8 cellular contexts compared by ENCODE assay signal in genomic region chr9:34610434-34611206, GRCh38. TPM values are rescaled to one million over a fixed set of nuclear protein-coding genes. Genes with fewer than 3 reads are reported as not detected.
DNase-seq lines count a peak whose midpoint lies in the region; ATAC-seq and TF ChIP-seq lines count a peak whose summit lies in the region.

No MANE protein-coding gene starts in this region.

- H3K27me3 ChIP-seq in right atrium auricular region: no peaks in the 10 kb centered on the region

- H3K9me3 Mint-ChIP-seq in activated CD8-positive, alpha-beta memory T cell treated with anti-CD3 and anti-CD28 coated beads, Interleukin-2, amount 10 ng/mL, durations not matched to agents 7 days and 5 days (ENCODE audit: low read depth): no peaks in the 10 kb centered on the region
- H3K9me3 Mint-ChIP-seq in WTC11: no peaks in the 10 kb centered on the region
- no peaks in the 10 kb centered on the region for H3K9me3 Mint-ChIP-seq in stimulated activated naive B cell treated with anti-CD40 and anti-IgM and Interleukin-4, amounts not matched to agents 10 μg/mL and 1 μg/mL and 100 μg/mL, for 72 hours

- H3K4me1 Mint-ChIP-seq in activated CD8-positive, alpha-beta memory T cell treated with anti-CD3 and anti-CD28 coated beads, Interleukin-2, amount 10 ng/mL, durations not matched to agents 7 days and 5 days: peaks cover 23% of the 10 kb centered on the region
- peaks cover 20% of the 10 kb centered on the region for H3K4me1 Mint-ChIP-seq in WTC11
- H3K4me1 Mint-ChIP-seq in stimulated activated naive B cell treated with anti-CD40 and anti-IgM and Interleukin-4, amounts not matched to agents 10 μg/mL and 1 μg/mL and 100 μg/mL, for 72 hours: peaks cover 14 to 34% of the 10 kb centered on the region in 2 donors

- DNase-seq in activated CD8-positive, alpha-beta memory T cell treated with anti-CD3 and anti-CD28 coated beads, Interleukin-2, amount 10 ng/mL, durations not matched to agents 7 days and 5 days: no peak
- no peak for DNase-seq in activated CD8-positive, alpha-beta memory T cell treated with anti-CD3 and anti-CD28 coated beads, Interleukin-2, amount 50 U/mL, for 48 hours
- no peak for DNase-seq in WTC11 (ENCODE audit: low spot score)
- no peak for DNase-seq in right atrium auricular region (ENCODE audit: low spot score)
- DNase-seq in stimulated activated naive B cell treated with anti-CD40 and anti-IgM and Interleukin-4, amounts not matched to agents 10 μg/mL and 1 μg/mL and 100 μg/mL, for 72 hours: no peak
- no peak for DNase-seq in amniotic stem cell (lab: John Stamatoyannopoulos, UW)
- DNase-seq in stimulated activated CD8-positive, alpha-beta memory T cell treated with anti-CD3 and anti-CD28 coated beads, Interleukin-4, amount 100 ng/mL, for 48 hours: no peak
- DNase-seq in EL: no peak

- POLR2A ChIA-PET in WTC11 (lab: Charles Lee): interaction anchor here (1.1 kb wide), 1 partner anchor 27 kb away, joined by 3 read pairs; the partner anchor contains the start of gene SIGMAR1

- no peak overlapping the region for H3K27ac Mint-ChIP-seq in activated CD8-positive, alpha-beta memory T cell treated with anti-CD3 and anti-CD28 coated beads, Interleukin-2, amount 10 ng/mL, durations not matched to agents 7 days and 5 days
- H3K27ac Mint-ChIP-seq in WTC11: no peak overlapping the region
- no peak overlapping the region for H3K27ac Mint-ChIP-seq in stimulated activated naive B cell treated with anti-CD40 and anti-IgM and Interleukin-4, amounts not matched to agents 10 μg/mL and 1 μg/mL and 100 μg/mL, for 72 hours

- H3K4me1 ChIP-seq in right atrium auricular region: peaks cover 0 to 28% of the 10 kb centered on the region in 2 donors

- H3K27me3 Mint-ChIP-seq in activated CD8-positive, alpha-beta memory T cell treated with anti-CD3 and anti-CD28 coated beads, Interleukin-2, amount 10 ng/mL, durations not matched to agents 7 days and 5 days: no peaks in the 10 kb centered on the region
- H3K27me3 Mint-ChIP-seq in WTC11 (ENCODE audit: low read depth): peaks cover 8% of the 10 kb centered on the region
- H3K27me3 Mint-ChIP-seq in stimulated activated naive B cell treated with anti-CD40 and anti-IgM and Interleukin-4, amounts not matched to agents 10 μg/mL and 1 μg/mL and 100 μg/mL, for 72 hours: no peaks in the 10 kb centered on the region

- peaks cover 13% of the 10 kb centered on the region for H3K36me3 ChIP-seq in right atrium auricular region

- H3K27ac ChIP-seq in right atrium auricular region: peak overlapping the region in 1 of 2 donors; percentile 92

- H3K36me3 Mint-ChIP-seq in activated CD8-positive, alpha-beta memory T cell treated with anti-CD3 and anti-CD28 coated beads, Interleukin-2, amount 10 ng/mL, durations not matched to agents 7 days and 5 days: peaks cover 10% of the 10 kb centered on the region
- H3K36me3 Mint-ChIP-seq in WTC11: no peaks in the 10 kb centered on the region
- H3K36me3 Mint-ChIP-seq in stimulated activated naive B cell treated with anti-CD40 and anti-IgM and Interleukin-4, amounts not matched to agents 10 μg/mL and 1 μg/mL and 100 μg/mL, for 72 hours: peaks cover 20 to 21% of the 10 kb centered on the region in 2 donors

- CTCF ChIA-PET in activated CD8-positive, alpha-beta memory T cell treated with anti-CD3 and anti-CD28 coated beads, Interleukin-2, amount 10 ng/mL, durations not matched to agents 7 days and 5 days (lab: Charles Lee): interaction anchor here (1.0 to 16.1 kb wide), 7 partner anchors 8 to 232 kb away, joined by 3 to 293 read pairs (median 5); partner anchors contain the start of genes ARID3C, DCTN3 and SIGMAR1
- CTCF ChIA-PET in WTC11 (lab: Charles Lee): interaction anchor here (0.6 to 3.6 kb wide), 10 partner anchors 12 to 207 kb away, joined by 3 to 19 read pairs (median 3); partner anchors contain the start of gene ARID3C

- no peaks in the 10 kb centered on the region for H3K9me3 ChIP-seq in right atrium auricular region

- peak overlapping the region; percentile 82 for H3K4me3 Mint-ChIP-seq in activated CD8-positive, alpha-beta memory T cell treated with anti-CD3 and anti-CD28 coated beads, Interleukin-2, amount 10 ng/mL, durations not matched to agents 7 days and 5 days
- peak overlapping the region; percentile 82 for H3K4me3 Mint-ChIP-seq in WTC11
- H3K4me3 Mint-ChIP-seq in stimulated activated naive B cell treated with anti-CD40 and anti-IgM and Interleukin-4, amounts not matched to agents 10 μg/mL and 1 μg/mL and 100 μg/mL, for 72 hours: peak overlapping the region; percentile 93

- ATAC-seq in activated CD8-positive, alpha-beta memory T cell treated with anti-CD3 and anti-CD28 coated beads, Interleukin-2, amount 10 ng/mL, durations not matched to agents 7 days and 5 days: no peak
- ATAC-seq in WTC11: no peak
- no peak for ATAC-seq in stimulated activated naive B cell treated with anti-CD40 and anti-IgM and Interleukin-4, amounts not matched to agents 10 μg/mL and 1 μg/mL and 100 μg/mL, for 72 hours (replicated peaks)

- TF ChIP-seq CTCF in WTC11 (IDR thresholded peaks at IDR 0.05): no peak
- TF ChIP-seq CTCF in right atrium auricular region (IDR thresholded peaks at IDR 0.05): no peak

- peak overlapping the region; percentile 75 to 81 for H3K4me3 ChIP-seq in right atrium auricular region

TF ChIP-seq in WTC11, 78 proteins besides CTCF, POLR2A, EP300 and RAD21 (continues in another document):
- no peak for TF ChIP-seq ZNF219 (CRISPR knock-in tag; IDR thresholded peaks at IDR 0.05; ENCODE audit: borderline replicate concordance)
- TF ChIP-seq CREM (CRISPR knock-in tag; IDR thresholded peaks at IDR 0.05): no peak
- TF ChIP-seq CREB1 (CRISPR knock-in tag; IDR thresholded peaks at IDR 0.05): no peak
- no peak for TF ChIP-seq JUN (CRISPR knock-in tag; IDR thresholded peaks at IDR 0.05)
- no peak for TF ChIP-seq ZBTB21 (CRISPR knock-in tag; IDR thresholded peaks at IDR 0.05; ENCODE audit: borderline replicate concordance)
- TF ChIP-seq GABPB1 (CRISPR knock-in tag; IDR thresholded peaks at IDR 0.05): no peak
- no peak for TF ChIP-seq ZNF671 (CRISPR knock-in tag; IDR thresholded peaks at IDR 0.05)
- TF ChIP-seq ZSCAN18 (CRISPR knock-in tag; IDR thresholded peaks at IDR 0.05): no peak
- TF ChIP-seq ERG (CRISPR knock-in tag; IDR thresholded peaks at IDR 0.05): no peak
- TF ChIP-seq ZNF396 (CRISPR knock-in tag; IDR thresholded peaks at IDR 0.05; ENCODE audit: borderline replicate concordance): no peak
- TF ChIP-seq IRF2 (CRISPR knock-in tag; IDR thresholded peaks at IDR 0.05; ENCODE audit: borderline replicate concordance, low read depth): no peak
- TF ChIP-seq E2F4 (CRISPR knock-in tag; IDR thresholded peaks at IDR 0.05; ENCODE audit: borderline replicate concordance, low read depth): no peak

RNA-seq across cellular contexts. Expression of gene RPP25L, which starts 1.3 kb away (rescaled TPM):
- total RNA-seq in activated CD8-positive, alpha-beta memory T cell treated with anti-CD3 and anti-CD28 coated beads, Interleukin-2, amount 10 ng/mL, durations not matched to agents 7 days and 5 days: 10 to 100 TPM; 27.2 to 27.8 TPM
- total RNA-seq in WTC11 (2021) (24.5 to 35.9 TPM (median 31.4 TPM) in 3 replicates), right atrium auricular region (10 to 100 TPM; 29.9 to 49.2 TPM)

RNA-seq across cellular contexts. Expression of gene DCTN3, which starts 9.7 kb away (rescaled TPM):
- 100 to 1,000 TPM; 106 to 120 TPM for total RNA-seq in activated CD8-positive, alpha-beta memory T cell treated with anti-CD3 and anti-CD28 coated beads, Interleukin-2, amount 10 ng/mL, durations not matched to agents 7 days and 5 days
- total RNA-seq in WTC11 (2021): 23.8 to 28.7 TPM (median 27.5 TPM) in 3 replicates
- total RNA-seq in right atrium auricular region: 100 to 1,000 TPM in 1 of 2 donors, 10 to 100 TPM in 1; 59.1 to 154 TPM

RNA-seq across cellular contexts. Expression of gene ARID3C, which starts 18.2 kb away (rescaled TPM):
- under 1 TPM in 1 of 2 experiments, not detected in 1; 0.26 TPM for total RNA-seq in activated CD8-positive, alpha-beta memory T cell treated with anti-CD3 and anti-CD28 coated beads, Interleukin-2, amount 10 ng/mL, durations not matched to agents 7 days and 5 days
- total RNA-seq in WTC11 (2021) (0.14 to 0.23 TPM (median 0.15 TPM) in 3 replicates), right atrium auricular region (not detected)

RNA-seq across cellular contexts. Expression of gene CNTFR, which starts 21.1 kb away (rescaled TPM):
- total RNA-seq in activated CD8-positive, alpha-beta memory T cell treated with anti-CD3 and anti-CD28 coated beads, Interleukin-2, amount 10 ng/mL, durations not matched to agents 7 days and 5 days: not detected
- total RNA-seq in WTC11 (2021) (8.7 to 18.0 TPM (median 9.9 TPM) in 3 replicates), right atrium auricular region (10 to 100 TPM in 1 of 2 donors, 1 to 10 TPM in 1; 6.6 to 23.3 TPM)

RNA-seq across cellular contexts. Expression of gene SIGMAR1, which starts 27.0 kb away (rescaled TPM):
- total RNA-seq in activated CD8-positive, alpha-beta memory T cell treated with anti-CD3 and anti-CD28 coated beads, Interleukin-2, amount 10 ng/mL, durations not matched to agents 7 days and 5 days: 10 to 100 TPM; 66.1 to 82.1 TPM
- 108 to 116 TPM (median 109 TPM) in 3 replicates for total RNA-seq in WTC11 (2021)
- total RNA-seq in right atrium auricular region: 10 to 100 TPM; 52.2 to 70.7 TPM
